ENCODE assay signal across 1 cellular context in the genomic region with DNA sequence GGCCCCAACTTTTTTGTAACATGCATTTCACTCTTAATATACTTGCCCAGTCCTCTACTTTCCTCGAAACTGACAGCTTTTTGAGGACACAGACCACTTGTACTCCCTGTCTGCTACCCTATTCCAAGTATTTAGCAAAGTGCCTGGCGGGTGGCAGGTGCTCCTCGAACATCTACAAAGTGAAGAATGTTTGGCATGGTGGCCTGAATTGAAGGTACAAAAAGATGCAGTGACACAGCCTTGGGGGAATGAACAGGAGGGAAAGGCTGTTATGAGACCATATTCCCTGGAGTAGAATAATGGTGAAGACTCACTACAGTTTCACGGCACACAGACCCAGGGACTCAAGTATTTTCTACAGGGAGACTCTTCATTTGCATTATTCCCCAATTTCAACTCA.
TF ChIP-seq lines count a peak whose summit lies in the region.

No MANE protein-coding gene starts in this region.

TF ChIP-seq in IMR-90, 13 proteins besides CTCF, POLR2A, EP300 and RAD21:
- TF ChIP-seq CEBPB (IDR thresholded peaks at IDR 0.05; ENCODE audit: low read depth, low read length) (no peak), BHLHE40 (IDR thresholded peaks at IDR 0.05; ENCODE audit: low read depth, low read length) (no peak), FOS (IDR thresholded peaks at IDR 0.05; ENCODE audit: low read depth, low read length) (no peak), USF2 (IDR thresholded peaks at IDR 0.05; ENCODE audit: low read depth, low read length) (no peak), MAZ (IDR thresholded peaks at IDR 0.05; ENCODE audit: borderline replicate concordance, low read depth, low read length) (no peak), CHD1 (IDR thresholded peaks at IDR 0.05; ENCODE audit: low read depth, low read length) (no peak), SMC3 (IDR thresholded peaks at IDR 0.05; ENCODE audit: low read depth, low read length) (no peak), MAFK (IDR thresholded peaks at IDR 0.05; ENCODE audit: low read depth, low read length) (no peak), NFE2L2 (IDR thresholded peaks at IDR 0.05; ENCODE audit: low read depth, low read length) (no peak), MXI1 (IDR thresholded peaks at IDR 0.05; ENCODE audit: borderline replicate concordance, low read depth, low read length) (no peak), RFX5 (IDR thresholded peaks at IDR 0.05; ENCODE audit: low read depth, low read length) (no peak), RCOR1 (IDR thresholded peaks at IDR 0.05; ENCODE audit: insufficient replicate concordance, low read length) (no peak)
- TF ChIP-seq, protein P1, sequence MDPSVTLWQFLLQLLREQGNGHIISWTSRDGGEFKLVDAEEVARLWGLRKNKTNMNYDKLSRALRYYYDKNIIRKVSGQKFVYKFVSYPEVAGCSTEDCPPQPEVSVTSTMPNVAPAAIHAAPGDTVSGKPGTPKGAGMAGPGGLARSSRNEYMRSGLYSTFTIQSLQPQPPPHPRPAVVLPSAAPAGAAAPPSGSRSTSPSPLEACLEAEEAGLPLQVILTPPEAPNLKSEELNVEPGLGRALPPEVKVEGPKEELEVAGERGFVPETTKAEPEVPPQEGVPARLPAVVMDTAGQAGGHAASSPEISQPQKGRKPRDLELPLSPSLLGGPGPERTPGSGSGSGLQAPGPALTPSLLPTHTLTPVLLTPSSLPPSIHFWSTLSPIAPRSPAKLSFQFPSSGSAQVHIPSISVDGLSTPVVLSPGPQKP (IDR thresholded peaks at IDR 0.05; ENCODE audit: borderline replicate concordance, low read depth, low read length): no peak
